ENCODE assay signal across 8 cellular contexts in genomic region chr14:96741151-96741977, GRCh38. TPM values are rescaled to one million over a fixed set of nuclear protein-coding genes. Genes with fewer than 3 reads are reported as not detected.
A peak's percentile ranks its signal among the peaks of the same experiment; 100 is the strongest.
DNase-seq lines count a peak whose midpoint lies in the region; ATAC-seq and TF ChIP-seq lines count a peak whose summit lies in the region.

No MANE protein-coding gene starts in this region.

- H3K36me3 Mint-ChIP-seq in CD4-positive, alpha-beta memory T cell = no peaks in the 10 kb centered on the region
- H3K36me3 Mint-ChIP-seq in MCF 10A (ENCODE audit: insufficient read depth, unreplicated experiment) (peaks cover 8% of the 10 kb centered on the region), immature natural killer cell (no peaks in the 10 kb centered on the region)

- ATAC-seq in GM21367 (IDR thresholded peaks at IDR 0.05; ENCODE audit: unreplicated experiment) = peak; percentile 64

- peak; percentile 96 for TF ChIP-seq CTCF in LNCAP (IDR thresholded peaks at IDR 0.05)
- TF ChIP-seq CTCF in VCaP (conservative IDR thresholded peaks at IDR 0.05) = peak; percentile 95
- TF ChIP-seq CTCF in MCF 10A (IDR thresholded peaks at IDR 0.05; ENCODE audit: unreplicated experiment) = peak; percentile 96

- peak; percentile 61 to 78 (median 70) for DNase-seq in CD4-positive, alpha-beta memory T cell
- DNase-seq in MCF 10A (ENCODE audit: unreplicated experiment) (peak; percentile 43), immature natural killer cell (peak; percentile 50 to 62 (median 58)), OCI-M2 (lab: John Stamatoyannopoulos, UW; ENCODE audit: unreplicated experiment) (no peak)
- peak; percentile 74 for DNase-seq in stimulated activated CD4-positive, alpha-beta T cell treated with anti-CD3 and anti-CD28 coated beads, Interleukin-12 subunit alpha, Interleukin-12 subunit beta, amount 100 ng/mL, for 4 hours

- intact Hi-C loops in CD4-positive, alpha-beta memory T cell (cut with micrococcal nuclease) = no loop called here
- intact Hi-C loops in MCF 10A (cut with micrococcal nuclease) = loop anchor here (1.0 to 5.0 kb wide), 2 partner anchors 157 to 174 kb away; no protein-coding TSS in a partner anchor

- H3K4me3 Mint-ChIP-seq in CD4-positive, alpha-beta memory T cell = peak overlapping the region; percentile 68 to 87 (median 77)
- peak overlapping the region; percentile 79 for H3K4me3 Mint-ChIP-seq in MCF 10A (ENCODE audit: unreplicated experiment)
- H3K4me3 Mint-ChIP-seq in immature natural killer cell = peak overlapping the region; percentile 42 to 76 (median 60)

- peaks cover 20% of the 10 kb centered on the region for H3K27me3 ChIP-seq in CD4-positive, alpha-beta memory T cell (ENCODE audit: insufficient read depth, low read length)

- H3K36me3 ChIP-seq in CD4-positive, alpha-beta memory T cell (ENCODE audit: insufficient read depth, low read length) = no peaks in the 10 kb centered on the region

- H3K4me3 ChIP-seq in CD4-positive, alpha-beta memory T cell (ENCODE audit: low read length in 2 of 2) = peak overlapping the region in 1 of 2 donors; percentile 36

- H3K9me3 ChIP-seq in CD4-positive, alpha-beta memory T cell (ENCODE audit: control insufficient read depth in 1 of 2, low read length in 2 of 2) = no peaks in the 10 kb centered on the region

- no peak overlapping the region for H3K27ac ChIP-seq in CD4-positive, alpha-beta memory T cell (ENCODE audit: low read depth, low read length)
- H3K27ac ChIP-seq in VCaP = no peak overlapping the region

- peaks cover 0 to 8% (median 5%) of the 10 kb centered on the region in 4 donors for H3K4me1 Mint-ChIP-seq in CD4-positive, alpha-beta memory T cell
- H3K4me1 Mint-ChIP-seq in MCF 10A (ENCODE audit: insufficient read depth, unreplicated experiment) (peaks cover 6% of the 10 kb centered on the region), immature natural killer cell (peaks cover 3 to 10% of the 10 kb centered on the region in 2 donors)

- no TSS peak for BruUV-seq in MCF 10A (replicated peaks; lab: Mats Ljungman, UMichigan)

- H3K27ac Mint-ChIP-seq in CD4-positive, alpha-beta memory T cell = no peak overlapping the region
- H3K27ac Mint-ChIP-seq in MCF 10A (ENCODE audit: low read depth, unreplicated experiment) = no peak overlapping the region
- H3K27ac Mint-ChIP-seq in immature natural killer cell = no peak overlapping the region

- peaks cover 53 to 71% of the 10 kb centered on the region in 2 donors for H3K27me3 Mint-ChIP-seq in CD4-positive, alpha-beta memory T cell
- peaks cover 62% of the 10 kb centered on the region for H3K27me3 Mint-ChIP-seq in MCF 10A (ENCODE audit: insufficient read depth, unreplicated experiment)
- H3K27me3 Mint-ChIP-seq in immature natural killer cell (ENCODE audit: low read depth in 3 of 3) = peaks cover 3 to 26% (median 18%) of the 10 kb centered on the region in 3 donors

- CTCF ChIA-PET in CD4-positive, alpha-beta memory T cell (lab: Charles Lee; ENCODE audit: partially characterized antibody) = interaction anchor here (0.6 to 2.6 kb wide), 16 partner anchors 7 to 1370 kb away, joined by 3 to 27 read pairs (median 3); no protein-coding TSS in a partner anchor
- CTCF ChIA-PET in MCF 10A (lab: Yijun Ruan, JAX) = interaction anchor here (0.5 to 4.7 kb wide), 29 partner anchors 8 to 1218 kb away, joined by 3 to 42 read pairs (median 4); no protein-coding TSS in a partner anchor

- peaks cover 13% of the 10 kb centered on the region for H3K4me1 ChIP-seq in CD4-positive, alpha-beta memory T cell (ENCODE audit: insufficient read depth, low read length)

- H3K9me3 Mint-ChIP-seq in CD4-positive, alpha-beta memory T cell = peaks cover 0 to 1% (median 0%) of the 10 kb centered on the region in 8 donors
- H3K9me3 Mint-ChIP-seq in MCF 10A (ENCODE audit: unreplicated experiment) = peaks cover 8% of the 10 kb centered on the region
- H3K9me3 Mint-ChIP-seq in immature natural killer cell = no peaks in the 10 kb centered on the region

- POLR2A ChIA-PET in CD4-positive, alpha-beta memory T cell (lab: Charles Lee; ENCODE audit: partially characterized antibody) = no interaction called here
- POLR2A ChIA-PET in MCF 10A (lab: Yijun Ruan, JAX) = interaction anchor here (0.6 to 0.9 kb wide), 2 partner anchors 162 to 177 kb away, joined by 3 to 5 read pairs; no protein-coding TSS in a partner anchor

RNA-seq across cellular contexts. Expression of gene VRK1, which starts 55.8 kb away (rescaled TPM):
- 10 to 100 TPM; 40.2 to 41.0 TPM for total RNA-seq in CD4-positive, alpha-beta memory T cell
- polyA plus RNA-seq in CD4-positive, alpha-beta memory T cell = 10 to 100 TPM; 33.4 to 55.6 TPM
- 14.7 and 17.7 TPM in 2 replicates for total RNA-seq in MCF 10A (2022)
- polyA plus RNA-seq in immature natural killer cell = 10 to 100 TPM; 39.5 to 47.9 (median 41.4) TPM
